ENCODE assay signal across 40 cellular contexts in genomic region chr20:63399596-63400375, GRCh38. TPM values are rescaled to one million over a fixed set of nuclear protein-coding genes. Genes with fewer than 3 reads are reported as not detected.
"Had no signal": no experiment of that assay in that cellular context is flagged by ENCODE, and none has a peak within 500 bp of the region (broad histone marks: within the 10 kb centered on the region; RNA-seq: fewer than 3 reads in every experiment).

No MANE protein-coding gene starts in this region.

- H3K27ac Mint-ChIP-seq: activated B cell treated with CpG ODN at 0.5 μM for 24 hours; activated CD4-positive, alpha-beta memory T cell treated with anti-CD3 and anti-CD28 coated beads for 36 hours; activated CD4-positive, alpha-beta T cell treated with anti-CD3 and anti-CD28 coated beads, Interleukin-2, amount 10 ng/mL, durations not matched to agents 24 days and 14 days; activated CD8-positive, alpha-beta T cell treated with anti-CD3 and anti-CD28 coated beads for 36 hours; activated naive CD4-positive, alpha-beta T cell treated with anti-CD3 and anti-CD28 coated beads, Interleukin-2, amount 10 ng/mL, durations not matched to agents 7 days and 5 days; activated naive CD4-positive, alpha-beta T cell treated with anti-CD3 and anti-CD28 coated beads, Interleukin-2, amount 50 U/mL, for 24 hours; activated naive CD8-positive, alpha-beta T cell; activated naive CD8-positive, alpha-beta T cell treated with anti-CD3 and anti-CD28 coated beads, Interleukin-2, amount 10 ng/mL, durations not matched to agents 7 days and 5 days; activated naive CD8-positive, alpha-beta T cell treated with anti-CD3 and anti-CD28 coated beads, Interleukin-2, amount 50 U/mL, for 24 hours; activated T-cell treated with anti-CD3 and anti-CD28 coated beads, Interleukin-2, amount 50 U/mL, for 72 hours; activated T-helper 1 cell treated with anti-CD3 and anti-CD28 coated beads, Interleukin-12 subunit alpha, Interleukin-12 subunit beta, Interleukin-2, Interleukin-4 antibody, amounts not matched to agents 30 ng/mL and 10 ng/mL and 1 ng/mL, durations not matched to agents 14 hours and 24 hours and 36 hours; activated T-helper 17 cell treated with anti-CD3 and anti-CD28 coated beads, Interleukin-2, amount 50 U/mL, for 72 hours; T-helper 1 cell treated with Interleukin-12 subunit alpha and Interleukin-12 subunit beta and Interleukin-4 antibody, amounts not matched to agents 30 μg/mL and 1 μg/mL, for 36 hours; T-helper 2 cell treated with Interferon-gamma antibody and Interleukin-4, amounts not matched to agents 5 μg/mL and 100 μg/mL, for 36 hours had no signal

- H3K36me3 Mint-ChIP-seq: activated CD4-positive, alpha-beta memory T cell treated with anti-CD3 and anti-CD28 coated beads for 36 hours; activated naive CD4-positive, alpha-beta T cell treated with anti-CD3 and anti-CD28 coated beads, Interleukin-2, amount 10 ng/mL, durations not matched to agents 7 days and 5 days; activated naive CD4-positive, alpha-beta T cell treated with anti-CD3 and anti-CD28 coated beads, Interleukin-2, amount 50 U/mL, for 24 hours; activated naive CD8-positive, alpha-beta T cell; activated naive CD8-positive, alpha-beta T cell treated with anti-CD3 and anti-CD28 coated beads, Interleukin-2, amount 10 ng/mL, durations not matched to agents 7 days and 5 days; brain had no signal

- H3K9me3 ChIP-seq: ascending aorta had no signal

- H3K27ac ChIP-seq: ascending aorta, cardiac muscle cell, VCaP had no signal

- H3K4me1 ChIP-seq: ascending aorta had no signal

- H3K4me3 ChIP-seq: ascending aorta, cardiac muscle cell had no signal

- ATAC-seq: activated CD8-positive, alpha-beta T cell treated with anti-CD3 and anti-CD28 coated beads for 36 hours; activated naive CD8-positive, alpha-beta T cell treated with anti-CD3 and anti-CD28 coated beads, Interleukin-2, amount 50 U/mL, for 24 hours; activated T-cell treated with anti-CD3 and anti-CD28 coated beads, Interleukin-2, amount 50 U/mL, for 4 hours; activated T-cell treated with anti-CD3 and anti-CD28 coated beads, Interleukin-2, amount 50 U/mL, for 72 hours; activated T-helper 17 cell treated with anti-CD3 and anti-CD28 coated beads, Interleukin-2, amount 50 U/mL, for 72 hours had no signal

- H3K9me3 Mint-ChIP-seq: activated B cell treated with CpG ODN at 0.5 μM for 24 hours; activated CD4-positive, alpha-beta memory T cell treated with anti-CD3 and anti-CD28 coated beads for 36 hours; activated CD4-positive, alpha-beta T cell treated with anti-CD3 and anti-CD28 coated beads, Interleukin-2, amount 10 ng/mL, durations not matched to agents 24 days and 14 days; activated CD8-positive, alpha-beta T cell treated with anti-CD3 and anti-CD28 coated beads for 36 hours; activated naive CD4-positive, alpha-beta T cell treated with anti-CD3 and anti-CD28 coated beads, Interleukin-2, amount 50 U/mL, for 24 hours; activated naive CD8-positive, alpha-beta T cell treated with anti-CD3 and anti-CD28 coated beads, Interleukin-2, amount 10 ng/mL, durations not matched to agents 7 days and 5 days; activated naive CD8-positive, alpha-beta T cell treated with anti-CD3 and anti-CD28 coated beads, Interleukin-2, amount 50 U/mL, for 24 hours; activated T-cell treated with anti-CD3 and anti-CD28 coated beads, Interleukin-2, amount 50 U/mL, for 4 hours; activated T-cell treated with anti-CD3 and anti-CD28 coated beads, Interleukin-2, amount 50 U/mL, for 72 hours; activated T-helper 1 cell treated with anti-CD3 and anti-CD28 coated beads, Interleukin-12 subunit alpha, Interleukin-12 subunit beta, Interleukin-2, Interleukin-4 antibody, amounts not matched to agents 30 ng/mL and 10 ng/mL and 1 ng/mL, durations not matched to agents 14 hours and 24 hours and 36 hours; activated T-helper 17 cell treated with anti-CD3 and anti-CD28 coated beads, Interleukin-2, amount 50 U/mL, for 72 hours; brain; central memory CD8-positive, alpha-beta T cell; T-helper 1 cell treated with Interleukin-12 subunit alpha and Interleukin-12 subunit beta and Interleukin-4 antibody, amounts not matched to agents 30 μg/mL and 1 μg/mL, for 36 hours; T-helper 2 cell treated with Interferon-gamma antibody and Interleukin-4, amounts not matched to agents 5 μg/mL and 100 μg/mL, for 36 hours had no signal

- H3K27me3 ChIP-seq: ascending aorta had no signal

- DNase-seq: activated B cell treated with CpG ODN at 0.5 μM for 24 hours; activated CD4-positive, alpha-beta memory T cell treated with anti-CD3 and anti-CD28 coated beads for 36 hours; activated CD4-positive, alpha-beta T cell treated with anti-CD3 and anti-CD28 coated beads for 4 hours; activated CD4-positive, alpha-beta T cell treated with anti-CD3 and anti-CD28 coated beads, Interleukin-2, amount 10 ng/mL, durations not matched to agents 24 days and 14 days; activated CD4-positive, alpha-beta T cell treated with anti-CD3 and anti-CD28 coated beads, Interleukin-2, amount 50 U/mL, for 1 hour; activated CD4-positive, alpha-beta T cell treated with anti-CD3 and anti-CD28 coated beads, Interleukin-2, amount 50 U/mL, for 4 hours; activated CD4-positive, CD25-positive, alpha-beta regulatory T cell treated with anti-CD3 and anti-CD28 coated beads, Interleukin-2, amount 50 U/mL, for 72 hours; activated CD8-positive, alpha-beta memory T cell treated with anti-CD3 and anti-CD28 coated beads, Interleukin-2, amount 50 U/mL, for 4 hours; activated CD8-positive, alpha-beta T cell treated with anti-CD3 and anti-CD28 coated beads for 36 hours; activated effector memory CD4-positive, alpha-beta T cell treated with anti-CD3 and anti-CD28 coated beads, Interleukin-2, amount 50 U/mL, for 16 hours; activated gamma-delta T cell treated with Interleukin-2 at 50 U/mL for 16 hours; activated naive CD4-positive, alpha-beta T cell; activated naive CD4-positive, alpha-beta T cell treated with anti-CD3 and anti-CD28 coated beads, Interleukin-2, amount 10 ng/mL, durations not matched to agents 7 days and 5 days; activated naive CD8-positive, alpha-beta T cell treated with anti-CD3 and anti-CD28 coated beads, Interleukin-2, amount 10 ng/mL, durations not matched to agents 7 days and 5 days; activated naive CD8-positive, alpha-beta T cell treated with anti-CD3 and anti-CD28 coated beads, Interleukin-2, amount 50 U/mL, for 24 hours; activated T-cell treated with anti-CD3 and anti-CD28 coated beads for 4 hours; activated T-cell treated with anti-CD3 and anti-CD28 coated beads, Interleukin-2, amount 50 U/mL, for 1 hour; activated T-cell treated with anti-CD3 and anti-CD28 coated beads, Interleukin-2, amount 50 U/mL, for 4 hours; activated T-cell treated with anti-CD3 and anti-CD28 coated beads, Interleukin-2, amount 50 U/mL, for 72 hours; amygdala; anterior cingulate cortex; caudate nucleus; cerebellar nuclear complex; T-helper 1 cell; T-helper 2 cell; T-helper 9 cell had no signal

- H3K4me1 Mint-ChIP-seq: activated B cell treated with CpG ODN at 0.5 μM for 24 hours; activated CD4-positive, alpha-beta T cell treated with anti-CD3 and anti-CD28 coated beads, Interleukin-2, amount 10 ng/mL, durations not matched to agents 24 days and 14 days; activated naive CD4-positive, alpha-beta T cell treated with anti-CD3 and anti-CD28 coated beads, Interleukin-2, amount 10 ng/mL, durations not matched to agents 7 days and 5 days; activated naive CD4-positive, alpha-beta T cell treated with anti-CD3 and anti-CD28 coated beads, Interleukin-2, amount 50 U/mL, for 24 hours; activated naive CD8-positive, alpha-beta T cell treated with anti-CD3 and anti-CD28 coated beads, Interleukin-2, amount 10 ng/mL, durations not matched to agents 7 days and 5 days; activated naive CD8-positive, alpha-beta T cell treated with anti-CD3 and anti-CD28 coated beads, Interleukin-2, amount 50 U/mL, for 24 hours; activated T-helper 17 cell treated with anti-CD3 and anti-CD28 coated beads, Interleukin-2, amount 50 U/mL, for 72 hours; central memory CD8-positive, alpha-beta T cell had no signal

- H3K27me3 Mint-ChIP-seq: activated CD4-positive, alpha-beta T cell treated with anti-CD3 and anti-CD28 coated beads, Interleukin-2, amount 10 ng/mL, durations not matched to agents 24 days and 14 days; activated CD8-positive, alpha-beta T cell treated with anti-CD3 and anti-CD28 coated beads for 36 hours; activated naive CD4-positive, alpha-beta T cell treated with anti-CD3 and anti-CD28 coated beads, Interleukin-2, amount 50 U/mL, for 24 hours; activated naive CD8-positive, alpha-beta T cell; brain had no signal

- H3K36me3 ChIP-seq: ascending aorta, cardiac muscle cell had no signal

- H3K4me3 Mint-ChIP-seq: activated B cell treated with CpG ODN at 0.5 μM for 24 hours; activated CD4-positive, alpha-beta memory T cell treated with anti-CD3 and anti-CD28 coated beads for 36 hours; activated CD4-positive, alpha-beta T cell treated with anti-CD3 and anti-CD28 coated beads, Interleukin-2, amount 10 ng/mL, durations not matched to agents 24 days and 14 days; activated CD8-positive, alpha-beta T cell treated with anti-CD3 and anti-CD28 coated beads for 36 hours; activated naive CD4-positive, alpha-beta T cell treated with anti-CD3 and anti-CD28 coated beads, Interleukin-2, amount 10 ng/mL, durations not matched to agents 7 days and 5 days; activated naive CD4-positive, alpha-beta T cell treated with anti-CD3 and anti-CD28 coated beads, Interleukin-2, amount 50 U/mL, for 24 hours; activated naive CD8-positive, alpha-beta T cell; activated naive CD8-positive, alpha-beta T cell treated with anti-CD3 and anti-CD28 coated beads, Interleukin-2, amount 10 ng/mL, durations not matched to agents 7 days and 5 days; activated naive CD8-positive, alpha-beta T cell treated with anti-CD3 and anti-CD28 coated beads, Interleukin-2, amount 50 U/mL, for 24 hours; activated T-cell treated with anti-CD3 and anti-CD28 coated beads, Interleukin-2, amount 50 U/mL, for 4 hours; activated T-cell treated with anti-CD3 and anti-CD28 coated beads, Interleukin-2, amount 50 U/mL, for 72 hours; activated T-helper 1 cell treated with anti-CD3 and anti-CD28 coated beads, Interleukin-12 subunit alpha, Interleukin-12 subunit beta, Interleukin-2, Interleukin-4 antibody, amounts not matched to agents 30 ng/mL and 10 ng/mL and 1 ng/mL, durations not matched to agents 14 hours and 24 hours and 36 hours; activated T-helper 17 cell treated with anti-CD3 and anti-CD28 coated beads, Interleukin-2, amount 50 U/mL, for 72 hours; brain; central memory CD8-positive, alpha-beta T cell; T-helper 1 cell treated with Interleukin-12 subunit alpha and Interleukin-12 subunit beta and Interleukin-4 antibody, amounts not matched to agents 30 μg/mL and 1 μg/mL, for 36 hours; T-helper 2 cell treated with Interferon-gamma antibody and Interleukin-4, amounts not matched to agents 5 μg/mL and 100 μg/mL, for 36 hours had no signal

RNA-seq across cellular contexts. Expression of gene CHRNA4, which starts 38.6 kb away (rescaled TPM):
- total RNA-seq: activated B cell treated with CpG ODN at 0.5 μM for 24 hours; activated CD4-positive, alpha-beta memory T cell treated with anti-CD3 and anti-CD28 coated beads for 36 hours; activated CD4-positive, alpha-beta T cell treated with anti-CD3 and anti-CD28 coated beads, Interleukin-2, amount 10 ng/mL, durations not matched to agents 24 days and 14 days; activated CD8-positive, alpha-beta memory T cell treated with anti-CD3 and anti-CD28 coated beads for 36 hours; activated CD8-positive, alpha-beta T cell treated with anti-CD3 and anti-CD28 coated beads for 36 hours; activated naive CD8-positive, alpha-beta T cell treated with anti-CD3 and anti-CD28 coated beads, Interleukin-2, amount 10 ng/mL, durations not matched to agents 7 days and 5 days; activated T-cell treated with anti-CD3 and anti-CD28 coated beads, Interleukin-2, amount 50 U/mL, for 4 hours; activated T-cell treated with anti-CD3 and anti-CD28 coated beads, Interleukin-2, amount 50 U/mL, for 72 hours; activated T-helper 1 cell treated with anti-CD3 and anti-CD28 coated beads, Interleukin-12 subunit alpha, Interleukin-12 subunit beta, Interleukin-2, Interleukin-4 antibody, amounts not matched to agents 30 ng/mL and 10 ng/mL and 1 ng/mL, durations not matched to agents 14 hours and 24 hours and 36 hours; activated T-helper 17 cell treated with anti-CD3 and anti-CD28 coated beads, Interleukin-2, amount 50 U/mL, for 72 hours; ascending aorta; bronchial epithelial cell had no signal
- polyA plus RNA-seq: adipose tissue, cardiac muscle cell had no signal
